2 cellular contexts compared by ENCODE assay signal in genomic region chr14:95679148-95679547, GRCh38.
TF ChIP-seq lines count a peak whose summit lies in the region.

No MANE protein-coding gene starts in this region.

TF ChIP-seq in HEK293, 187 proteins besides CTCF, POLR2A, EP300 and RAD21 (continued from another document):
- TF ChIP-seq ZNF843 (tag by site-specific recombination; IDR thresholded peaks at IDR 0.05) = no peak
- TF ChIP-seq MEIS1 (CRISPR knock-in tag; IDR thresholded peaks at IDR 0.05; ENCODE audit: borderline replicate concordance) = no peak
- no peak for TF ChIP-seq ZNF580 (tag by site-specific recombination; IDR thresholded peaks at IDR 0.05)
- TF ChIP-seq ZXDB (tag by site-specific recombination; IDR thresholded peaks at IDR 0.05) = no peak
- no peak for TF ChIP-seq ZNF175 (tag by site-specific recombination; IDR thresholded peaks at IDR 0.05)
- no peak for TF ChIP-seq KLF10 (tag by site-specific recombination; IDR thresholded peaks at IDR 0.05)
- TF ChIP-seq YY2 (tag by site-specific recombination; IDR thresholded peaks at IDR 0.05) = 0 out of 2 replicates have a peak, but pooled peaks have one; percentile 20

TF ChIP-seq in K562, 482 proteins besides CTCF, POLR2A, EP300 and RAD21 (continued from another document):
- no peak for TF ChIP-seq ZBTB8A (IDR thresholded peaks at IDR 0.05; ENCODE audit: partially characterized antibody)
